5 cellular contexts compared by ENCODE assay signal in the genomic region with DNA sequence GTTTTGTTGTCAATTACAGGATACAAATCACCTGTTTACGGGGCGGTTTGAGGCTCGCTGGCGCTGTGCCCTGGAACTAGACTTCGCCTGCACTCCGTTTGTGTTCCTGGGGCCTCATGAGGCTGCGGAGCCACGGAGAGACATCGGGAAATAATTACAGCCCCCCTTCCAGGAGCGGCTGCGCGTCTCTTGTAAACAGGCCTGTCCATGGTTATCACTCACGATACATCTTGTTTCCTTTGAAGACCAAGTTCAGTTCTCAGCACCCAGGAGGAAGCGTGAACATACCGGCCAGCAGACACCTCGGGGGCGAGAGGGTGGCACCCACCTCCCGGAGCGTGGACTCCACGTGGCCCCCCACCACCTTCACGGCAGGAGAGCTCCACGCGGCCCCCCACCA.
"Had no signal": no experiment of that assay in that cellular context is flagged by ENCODE, and none has a peak within 500 bp of the region (broad histone marks: within the 10 kb centered on the region; RNA-seq: fewer than 3 reads in every experiment).

No MANE protein-coding gene starts in this region.

- H3K4me3 ChIP-seq: GM23248 had no signal

- DNase-seq: GM23248, GOT3, H7, HCEC 1CT, IMR-90 had no signal

- H3K27ac ChIP-seq: GM23248 had no signal

- H2AFZ ChIP-seq: GM23248 had no signal

- H3K9ac ChIP-seq: GM23248 had no signal
